In the genomic region with DNA sequence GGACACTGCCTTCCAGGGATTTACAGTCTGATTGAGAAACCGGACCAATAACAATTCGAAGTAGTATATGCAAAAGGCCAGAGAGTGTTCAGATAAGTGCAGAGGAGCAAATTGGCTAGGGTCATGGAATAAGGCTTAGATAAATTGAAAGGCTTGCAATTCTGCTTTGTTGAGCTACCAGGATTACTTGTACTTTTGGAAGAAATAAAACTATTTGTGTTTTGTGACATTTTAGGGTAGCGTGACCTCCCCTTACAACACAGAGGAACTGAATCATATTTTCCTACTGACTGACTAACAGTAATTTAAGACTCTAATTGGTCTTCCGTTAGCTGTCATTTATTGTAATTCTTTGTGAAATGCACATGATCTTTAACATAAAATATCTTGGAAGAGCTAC, we compare ENCODE assay signal across 13 cellular contexts.
DNase-seq lines count a peak whose midpoint lies in the region; ATAC-seq and TF ChIP-seq lines count a peak whose summit lies in the region.
"Had no signal": no experiment of that assay in that cellular context is flagged by ENCODE, and none has a peak within 500 bp of the region (broad histone marks: within the 10 kb centered on the region; RNA-seq: fewer than 3 reads in every experiment).

No MANE protein-coding gene starts in this region.

- no peaks in the 10 kb centered on the region for H3K36me3 ChIP-seq in stomach
- H3K36me3 ChIP-seq in ovary, result no peaks in the 10 kb centered on the region
- H3K36me3 ChIP-seq: right atrium auricular region had no signal

- H3K27me3 ChIP-seq in stomach (no peaks in the 10 kb centered on the region), ovary (no peaks in the 10 kb centered on the region)
- H3K27me3 ChIP-seq: right atrium auricular region had no signal

- no peaks in the 10 kb centered on the region for H3K27me3 Mint-ChIP-seq in activated naive CD4-positive, alpha-beta T cell treated with anti-CD3 and anti-CD28 coated beads for 36 hours (ENCODE audit: low read depth)
- H3K27me3 Mint-ChIP-seq: memory B cell had no signal

- no peak for TF ChIP-seq CTCF in fibroblast of mammary gland (conservative IDR thresholded peaks at IDR 0.05; ENCODE audit: control insufficient read depth, insufficient read depth, low read depth, low read length)
- no peak for TF ChIP-seq CTCF in stomach (IDR thresholded peaks at IDR 0.05)
- no peak for TF ChIP-seq CTCF in ovary (IDR thresholded peaks at IDR 0.05)

- peak overlapping the region; percentile 3 for H3K4me3 Mint-ChIP-seq in activated naive CD4-positive, alpha-beta T cell treated with anti-CD3 and anti-CD28 coated beads for 36 hours
- H3K4me3 Mint-ChIP-seq: memory B cell had no signal

- CTCF ChIA-PET in activated naive CD4-positive, alpha-beta T cell treated with anti-CD3 and anti-CD28 coated beads for 36 hours (lab: Charles Lee), result interaction anchor here (0.9 to 13.8 kb wide), 6 partner anchors 12 to 116 kb away, joined by 3 to 245 read pairs (median 4); a partner anchor contains a TSS

- H3K27ac ChIP-seq in stomach, result peak overlapping the region in 3 of 5 donors; percentile 2 to 64 (median 23)
- no peak overlapping the region for H3K27ac ChIP-seq in ovary
- H3K27ac ChIP-seq: right atrium auricular region had no signal

- H3K36me3 Mint-ChIP-seq in activated naive CD4-positive, alpha-beta T cell treated with anti-CD3 and anti-CD28 coated beads for 36 hours (ENCODE audit: low read depth), result no peaks in the 10 kb centered on the region
- H3K36me3 Mint-ChIP-seq: memory B cell had no signal

- H3K9me3 Mint-ChIP-seq in activated naive CD4-positive, alpha-beta T cell treated with anti-CD3 and anti-CD28 coated beads for 36 hours, result no peaks in the 10 kb centered on the region
- H3K9me3 Mint-ChIP-seq: memory B cell had no signal

- H3K4me1 Mint-ChIP-seq in activated naive CD4-positive, alpha-beta T cell treated with anti-CD3 and anti-CD28 coated beads for 36 hours (ENCODE audit: low read depth), result peaks cover 80% of the 10 kb centered on the region

- TF ChIP-seq EP300 in stomach (IDR thresholded peaks at IDR 0.05) (no peak), ovary (IDR thresholded peaks at IDR 0.05) (no peak)

- ATAC-seq in HG02840 (IDR thresholded peaks at IDR 0.05; ENCODE audit: low FRiP score, unreplicated experiment), result no peak

- H3K27ac Mint-ChIP-seq in activated naive CD4-positive, alpha-beta T cell treated with anti-CD3 and anti-CD28 coated beads for 36 hours, result peak overlapping the region; percentile 89
- H3K27ac Mint-ChIP-seq: memory B cell had no signal

- TF ChIP-seq POLR2A in stomach (IDR thresholded peaks at IDR 0.05) (no peak), ovary (IDR thresholded peaks at IDR 0.05) (no peak)

- intact Hi-C loops in activated naive CD4-positive, alpha-beta T cell treated with anti-CD3 and anti-CD28 coated beads for 36 hours (cut with micrococcal nuclease), result no loop called here
- intact Hi-C loops in stomach (cut with DNase I; ENCODE audit: low total_unique reads), result no loop called here
- intact Hi-C loops in ovary (cut with DNase I), result no loop called here

- H3K9me3 ChIP-seq in stomach (no peaks in the 10 kb centered on the region), ovary (no peaks in the 10 kb centered on the region)
- H3K9me3 ChIP-seq: right atrium auricular region had no signal

- H3K4me1 ChIP-seq in stomach (peaks cover 0 to 14% (median 8%) of the 10 kb centered on the region in 4 donors), ovary (ENCODE audit: insufficient read depth) (no peaks in the 10 kb centered on the region)
- H3K4me1 ChIP-seq: right atrium auricular region had no signal

- DNase-seq in activated naive CD4-positive, alpha-beta T cell treated with anti-CD3 and anti-CD28 coated beads for 36 hours, result no peak
- DNase-seq in activated naive CD4-positive, alpha-beta T cell treated with Interleukin-2 at 50 U/mL for 16 hours, result no peak
- DNase-seq in SIG-M5 treated with dmso at 0.1 percent for 504 hours (lab: John Stamatoyannopoulos, UW; ENCODE audit: unreplicated experiment) (peak; percentile 82), fibroblast of mammary gland (ENCODE audit: low read depth) (peak; percentile 87), stomach (no peak), ovary (no peak), LoVo (ENCODE audit: low spot score) (no peak)
- DNase-seq: AML-193, GOT3, NCI-H526 had no signal

- 58 to 69% (median 66%) methylated on average over 4 of the region's 4 CpGs for WGBS in stomach, 5 donors
- WGBS in ovary, 3 donors, result 57 to 72% (median 65%) methylated on average over 4 of the region's 4 CpGs

- H3K4me3 ChIP-seq in fibroblast of mammary gland (ENCODE audit: control insufficient read depth, low read depth, low read length), result no peak overlapping the region
- H3K4me3 ChIP-seq in stomach, result no peak overlapping the region
- H3K4me3 ChIP-seq in ovary, result no peak overlapping the region
- H3K4me3 ChIP-seq: right atrium auricular region had no signal

Comparison
In these comparisons a context has a peak if more than half of its experiments do, and no peak if none do; other contexts are left out.
1. DNase-seq: peak in SIG-M5 treated with dmso at 0.1 percent for 504 hours (single experiment) and fibroblast of mammary gland (single experiment); none in activated naive CD4-positive, alpha-beta T cell treated with anti-CD3 and anti-CD28 coated beads for 36 hours (single experiment), activated naive CD4-positive, alpha-beta T cell treated with Interleukin-2 at 50 U/mL for 16 hours (single experiment), stomach (single experiment), ovary (0 of 5) and LoVo (single experiment).
2. H3K27ac ChIP-seq: peak in stomach (3 of 5); none in ovary (0 of 2).